In the genomic region with DNA sequence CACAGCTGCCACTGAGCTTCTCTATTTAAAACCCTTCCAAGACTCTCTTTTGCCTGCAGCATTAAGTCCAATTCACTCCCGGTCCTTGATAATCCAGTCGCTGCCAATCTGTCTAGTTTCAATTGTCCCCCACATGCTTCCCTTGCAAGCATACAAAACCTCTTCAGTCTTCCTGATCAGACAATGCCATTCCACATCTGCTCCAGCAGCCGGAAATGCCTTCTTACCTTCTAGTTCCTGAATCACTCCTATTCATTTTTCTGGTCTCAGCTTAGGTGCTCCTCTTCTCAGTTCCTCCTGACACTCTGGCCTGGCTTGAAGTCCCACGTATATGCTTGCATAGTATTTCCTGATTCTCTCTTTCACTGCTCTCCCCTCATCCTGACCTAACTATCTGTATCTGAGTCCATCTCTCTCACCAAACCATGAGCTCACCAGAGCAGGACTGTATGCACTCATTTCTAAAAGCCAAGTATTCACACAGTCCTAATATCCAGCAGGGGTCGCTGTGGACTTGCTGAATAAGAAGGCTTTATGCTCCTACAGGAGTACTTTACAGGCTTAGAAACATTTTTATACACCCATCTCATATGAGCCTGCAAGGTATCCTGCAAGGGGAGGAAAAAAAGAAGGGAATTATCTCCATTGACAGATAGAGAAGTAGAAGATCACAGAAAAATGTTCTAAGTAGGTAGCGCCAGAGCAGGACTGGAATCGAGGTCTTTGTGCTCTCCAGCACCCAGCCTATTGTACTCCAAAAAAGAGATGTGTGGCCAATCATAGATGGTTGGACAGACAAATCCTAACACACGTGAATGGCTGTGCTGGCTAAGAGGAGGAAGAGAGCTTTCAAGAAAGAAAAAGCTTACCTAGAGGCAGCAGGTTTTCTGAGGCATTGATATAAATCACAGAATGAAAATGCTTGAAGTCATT, we compare ENCODE assay signal across 8 cellular contexts. TPM values are rescaled to one million over a fixed set of nuclear protein-coding genes. Genes with fewer than 3 reads are reported as not detected.
DNase-seq lines count a peak whose midpoint lies in the region; ATAC-seq and TF ChIP-seq lines count a peak whose summit lies in the region.

No MANE protein-coding gene starts in this region.

- no peak overlapping the region for H3T11ph ChIP-seq in H9 (ENCODE audit: low read length)

- H3K4me3 ChIP-seq in right atrium auricular region, result no peak overlapping the region
- H3K4me3 ChIP-seq in sigmoid colon, result no peak overlapping the region

- TF ChIP-seq EP300 in sigmoid colon (IDR thresholded peaks at IDR 0.05), result no peak

- TF ChIP-seq CTCF in H9 (conservative IDR thresholded peaks at IDR 0.05), result peak; percentile 94
- TF ChIP-seq CTCF in right atrium auricular region (IDR thresholded peaks at IDR 0.05), result peak; percentile 56 to 85
- TF ChIP-seq CTCF in sigmoid colon (IDR thresholded peaks at IDR 0.05), result peak; percentile 59 to 81 (median 76)

- no peak overlapping the region for H3K18ac ChIP-seq in H9 (ENCODE audit: insufficient read length, low read depth, low read length)

- POLR2A ChIA-PET in T-cell (lab: Charles Lee), result no interaction called here

- no peaks in the 10 kb centered on the region for H3K4me1 ChIP-seq in H9 (ENCODE audit: insufficient read depth, low read length)
- H3K4me1 ChIP-seq in right atrium auricular region, result no peaks in the 10 kb centered on the region
- peaks cover 0 to 9% (median 0%) of the 10 kb centered on the region in 4 donors for H3K4me1 ChIP-seq in sigmoid colon

- TF ChIP-seq POLR2A in sigmoid colon (IDR thresholded peaks at IDR 0.05), result no peak

- H3K4me2 ChIP-seq in H9 (ENCODE audit: insufficient read depth, insufficient read length, low read length), result no peak overlapping the region

- H2BK20ac ChIP-seq in H9 (ENCODE audit: low read depth, low read length, poor library complexity, severe bottlenecking), result no peak overlapping the region

- no peak overlapping the region for H3K4ac ChIP-seq in H9 (ENCODE audit: low read depth, low read length)

- no peak overlapping the region for H3K27ac ChIP-seq in H9 (ENCODE audit: insufficient read length, low read depth, low read length)
- H3K27ac ChIP-seq in right atrium auricular region, result no peak overlapping the region
- no peak overlapping the region for H3K27ac ChIP-seq in sigmoid colon

- no peak overlapping the region for H4K91ac ChIP-seq in H9 (ENCODE audit: insufficient read length, low read depth, low read length)

- intact Hi-C loops in sigmoid colon (cut with DNase I), result loop anchor here (1.0 to 5.0 kb wide), 3 partner anchors 102 to 319 kb away; no protein-coding TSS in a partner anchor

- no peak overlapping the region for H4K8ac ChIP-seq in H9 (replicated peaks; ENCODE audit: insufficient read length, low read depth, low read length)

- no peaks in the 10 kb centered on the region for H4K20me1 ChIP-seq in H9 (ENCODE audit: control insufficient read depth, insufficient read depth, insufficient read length)

- CTCF ChIA-PET in T-cell (lab: Charles Lee), result interaction anchor here (0.5 to 2.0 kb wide), 15 partner anchors 11 to 455 kb away, joined by 3 to 15 read pairs (median 3); no protein-coding TSS in a partner anchor

- H3K4me3 Mint-ChIP-seq in H9 (no peak overlapping the region), T-cell (no peak overlapping the region)

- no peak overlapping the region for H3K56ac ChIP-seq in H9 (ENCODE audit: insufficient read length, low read depth, low read length)

- H3K14ac ChIP-seq in H9 (ENCODE audit: insufficient read depth, low read length), result no peak overlapping the region

- H3K79me2 ChIP-seq in H9 (ENCODE audit: insufficient read depth, low read length), result no peaks in the 10 kb centered on the region

- H4K5ac ChIP-seq in H9 (ENCODE audit: insufficient read length, low read depth, low read length), result no peak overlapping the region

- no peak overlapping the region for H2BK5ac ChIP-seq in H9 (ENCODE audit: insufficient read length, low read length)

- no peaks in the 10 kb centered on the region for H3K79me1 ChIP-seq in H9 (ENCODE audit: insufficient read depth, low read depth, low read length, poor library complexity, severe bottlenecking)

- no peaks in the 10 kb centered on the region for H3K23me2 ChIP-seq in H9 (ENCODE audit: insufficient read length, low read depth, low read length, poor library complexity, severe bottlenecking)

- H2AK5ac ChIP-seq in H9 (ENCODE audit: insufficient read length, low read length), result no peak overlapping the region

- peak; percentile 72 to 84 (median 78) for ATAC-seq in T-cell (replicated peaks in 1 of 4)
- no peak for ATAC-seq in GM21529 (IDR thresholded peaks at IDR 0.05; ENCODE audit: unreplicated experiment)

- H3K36me3 ChIP-seq in right atrium auricular region, result peaks cover 18% of the 10 kb centered on the region
- peaks cover 0 to 68% (median 3%) of the 10 kb centered on the region in 4 donors for H3K36me3 ChIP-seq in sigmoid colon

- H3K23ac ChIP-seq in H9 (ENCODE audit: insufficient read length, low read depth, low read length), result no peak overlapping the region

- H2BK15ac ChIP-seq in H9 (ENCODE audit: low read depth, low read length), result no peak overlapping the region

- no peaks in the 10 kb centered on the region for H3K27me3 ChIP-seq in H9 (ENCODE audit: insufficient read depth, low read length)
- no peaks in the 10 kb centered on the region for H3K27me3 ChIP-seq in right atrium auricular region
- no peaks in the 10 kb centered on the region for H3K27me3 ChIP-seq in sigmoid colon

- no peak overlapping the region for H2AFZ ChIP-seq in H9 (ENCODE audit: low read length)

- H2BK120ac ChIP-seq in H9 (ENCODE audit: low read depth, low read length, poor library complexity, severe bottlenecking), result no peak overlapping the region

- H3K27ac Mint-ChIP-seq in H9, result no peak overlapping the region
- no peak overlapping the region for H3K27ac Mint-ChIP-seq in T-cell

- H3K36me3 Mint-ChIP-seq in H9 (ENCODE audit: insufficient read depth in 1 of 3, low read depth in 3 of 3) (peaks cover 0 to 5% (median 0%) of the 10 kb centered on the region in 3 experiments; a peak in 4 of 7 replicates), T-cell (peaks cover 13% of the 10 kb centered on the region)

- H3K27me3 Mint-ChIP-seq in H9 (ENCODE audit: low read depth) (no peaks in the 10 kb centered on the region; the same call in 1 of the 2 replicates), T-cell (no peaks in the 10 kb centered on the region)

- DNase-seq in DMS 273 treated with DMSO at 0.1 percent for 48 hours (lab: John Stamatoyannopoulos, UW) (peak; percentile 28), H9 (peak; percentile 65), NCI-H1694 (lab: John Stamatoyannopoulos, UW) (peak; percentile 68), T-cell (peak; percentile 4 to 72 (median 50)), anterior cingulate cortex (lab: John Stamatoyannopoulos, UW) (peak in 49 of 58 donors; percentile 3 to 86 (median 36)), right atrium auricular region (ENCODE audit: low spot score) (peak; percentile 67), sigmoid colon (peak; percentile 83)

- H3K4me1 Mint-ChIP-seq in H9 (no peaks in the 10 kb centered on the region), T-cell (no peaks in the 10 kb centered on the region)

- WGBS in H9 (ENCODE audit: extremely low coverage, insufficient read length, low lambda C conversion rate), result no CpG with 5 or more reads among the region's 8 CpGs
- 66 to 69% methylated on average over 8 of the region's 8 CpGs for WGBS in sigmoid colon, 2 donors

- H3K9me3 ChIP-seq in H9 (ENCODE audit: control insufficient read depth, low read depth, low read length) (no peaks in the 10 kb centered on the region), right atrium auricular region (no peaks in the 10 kb centered on the region), sigmoid colon (no peaks in the 10 kb centered on the region)

- H3K9me3 Mint-ChIP-seq in H9 (no peaks in the 10 kb centered on the region), T-cell (no peaks in the 10 kb centered on the region)

- H3K9ac ChIP-seq in H9 (ENCODE audit: extremely low read depth, insufficient read length, low read length), result no peak overlapping the region

- no peak overlapping the region for H2BK12ac ChIP-seq in H9 (ENCODE audit: insufficient read length, low read depth, low read length)

RNA-seq across cellular contexts. Expression of a gene that starts 19.2 kb away (rescaled TPM):
- total RNA-seq in H9 (2021) (4.2 and 4.5 TPM in 2 replicates), T-cell (10 to 100 TPM; 12.6 to 27.7 (median 14.6) TPM), right atrium auricular region (1 to 10 TPM; 6.8 to 8.1 TPM), sigmoid colon (10 to 100 TPM; 11.9 to 27.3 (median 15.5) TPM)
- polyA plus RNA-seq in sigmoid colon, result 1 to 10 TPM in 2 of 3 donors, under 1 TPM in 1; under 0.01 to 9.1 (median 1.4) TPM

RNA-seq across cellular contexts. Expression of a gene that starts 19.4 kb away (rescaled TPM):
- total RNA-seq in H9 (2021) (138 and 144 TPM in 2 replicates), T-cell (100 to 1,000 TPM in 1 of 5 donors, 10 to 100 TPM in 4; 75.4 to 101 (median 90.8) TPM), right atrium auricular region (10 to 100 TPM; 26.6 to 34.7 TPM), sigmoid colon (10 to 100 TPM; 31.9 to 61.2 (median 47.2) TPM)
- polyA plus RNA-seq in sigmoid colon, result 100 to 1,000 TPM in 1 of 3 donors, 10 to 100 TPM in 2; 28.8 to 131 (median 46.5) TPM

RNA-seq across cellular contexts. Expression of a gene that starts 59.0 kb away (rescaled TPM):
- 15.9 and 16.2 TPM in 2 replicates for total RNA-seq in H9 (2021)
- total RNA-seq in T-cell, result 10 to 100 TPM; 12.4 to 18.0 (median 13.0) TPM
- total RNA-seq in right atrium auricular region, result 1 to 10 TPM; 3.0 to 8.4 TPM
- total RNA-seq in sigmoid colon, result 10 to 100 TPM in 1 of 4 donors, 1 to 10 TPM in 3; 3.3 to 10.2 (median 4.8) TPM
- 1 to 10 TPM in 2 of 3 donors, under 1 TPM in 1; 0.60 to 7.0 (median 1.2) TPM for polyA plus RNA-seq in sigmoid colon

Comparison
In these comparisons a context has a peak if more than half of its experiments do, and no peak if none do; other contexts are left out.
1. DNase-seq: peak in every context shown above with its lines; median percentile 83 in sigmoid colon; 68 in NCI-H1694; 67 in right atrium auricular region; 65 in H9; 50 in T-cell; 36 in anterior cingulate cortex; 28 in DMS 273 treated with DMSO at 0.1 percent for 48 hours.